ENCODE assay signal across 19 cellular contexts in genomic region chr11:107848345-107848744, GRCh38. TPM values are rescaled to one million over a fixed set of nuclear protein-coding genes. Genes with fewer than 3 reads are reported as not detected.
DNase-seq lines count a peak whose midpoint lies in the region; ATAC-seq and TF ChIP-seq lines count a peak whose summit lies in the region.
"Had no signal": no experiment of that assay in that cellular context is flagged by ENCODE, and none has a peak within 500 bp of the region (broad histone marks: within the 10 kb centered on the region; RNA-seq: fewer than 3 reads in every experiment).

No MANE protein-coding gene starts in this region.

- H3K4me3 Mint-ChIP-seq in activated CD8-positive, alpha-beta memory T cell treated with anti-CD3 and anti-CD28 coated beads, Interleukin-2, amount 10 ng/mL, durations not matched to agents 7 days and 5 days: no peak overlapping the region
- no peak overlapping the region for H3K4me3 Mint-ChIP-seq in chondrocyte (ENCODE audit: unreplicated experiment)
- no peak overlapping the region for H3K4me3 Mint-ChIP-seq in stimulated activated naive B cell treated with anti-CD40 and anti-IgM and Interleukin-4, amounts not matched to agents 10 μg/mL and 1 μg/mL and 100 μg/mL, for 72 hours
- H3K4me3 Mint-ChIP-seq: CD4-positive, alpha-beta T cell had no signal

- POLR2A ChIA-PET in Panc1 (lab: Charles Lee): interaction anchor here (0.8 kb wide), 1 partner anchor 7 kb away, joined by 3 read pairs; no protein-coding TSS in a partner anchor

- in situ Hi-C loops in Panc1 (cut with HindIII; ENCODE audit: low pct_unique_long_range_greater_than_20kb, low sequenced_read_pairs): no loop called here

- H3K27me3 ChIP-seq in Panc1 (ENCODE audit: control insufficient read depth, insufficient read depth, low read length): no peaks in the 10 kb centered on the region
- H3K27me3 ChIP-seq: BE2C, SJCRH30 had no signal

- no peaks in the 10 kb centered on the region for H3K9me3 Mint-ChIP-seq in activated CD8-positive, alpha-beta memory T cell treated with anti-CD3 and anti-CD28 coated beads, Interleukin-2, amount 10 ng/mL, durations not matched to agents 7 days and 5 days (ENCODE audit: low read depth)
- H3K9me3 Mint-ChIP-seq in chondrocyte (ENCODE audit: low read depth): no peaks in the 10 kb centered on the region
- H3K9me3 Mint-ChIP-seq in stimulated activated naive B cell treated with anti-CD40 and anti-IgM and Interleukin-4, amounts not matched to agents 10 μg/mL and 1 μg/mL and 100 μg/mL, for 72 hours: no peaks in the 10 kb centered on the region
- H3K9me3 Mint-ChIP-seq: CD4-positive, alpha-beta T cell had no signal

- H3K9me3 ChIP-seq in Panc1 (ENCODE audit: control insufficient read depth, insufficient read depth, low read depth, low read length): no peaks in the 10 kb centered on the region
- H3K9me3 ChIP-seq: BE2C, SJCRH30 had no signal

- no peaks in the 10 kb centered on the region for H3K36me3 ChIP-seq in Panc1 (ENCODE audit: control insufficient read depth, insufficient read depth, low read length)
- H3K36me3 ChIP-seq: BE2C, SJCRH30 had no signal

- peaks cover 20% of the 10 kb centered on the region for H3K4me1 Mint-ChIP-seq in activated CD8-positive, alpha-beta memory T cell treated with anti-CD3 and anti-CD28 coated beads, Interleukin-2, amount 10 ng/mL, durations not matched to agents 7 days and 5 days
- no peaks in the 10 kb centered on the region for H3K4me1 Mint-ChIP-seq in chondrocyte (ENCODE audit: low read depth)
- H3K4me1 Mint-ChIP-seq in stimulated activated naive B cell treated with anti-CD40 and anti-IgM and Interleukin-4, amounts not matched to agents 10 μg/mL and 1 μg/mL and 100 μg/mL, for 72 hours: peaks cover 26 to 47% of the 10 kb centered on the region in 2 donors

- H3K27ac Mint-ChIP-seq in activated CD8-positive, alpha-beta memory T cell treated with anti-CD3 and anti-CD28 coated beads, Interleukin-2, amount 10 ng/mL, durations not matched to agents 7 days and 5 days: no peak overlapping the region
- peak overlapping the region; percentile 22 for H3K27ac Mint-ChIP-seq in chondrocyte (ENCODE audit: unreplicated experiment)
- H3K27ac Mint-ChIP-seq in stimulated activated naive B cell treated with anti-CD40 and anti-IgM and Interleukin-4, amounts not matched to agents 10 μg/mL and 1 μg/mL and 100 μg/mL, for 72 hours: peak overlapping the region; percentile 56
- H3K27ac Mint-ChIP-seq: CD4-positive, alpha-beta T cell had no signal

- TF ChIP-seq CTCF in Panc1 (IDR thresholded peaks at IDR 0.05): no peak
- no peak for TF ChIP-seq CTCF in chondrocyte (IDR thresholded peaks at IDR 0.05)

- no peak overlapping the region for H3K4me3 ChIP-seq in Panc1 (ENCODE audit: low read depth in 2 of 2, low read length in 2 of 2)
- H3K4me3 ChIP-seq: SJCRH30 had no signal

- CTCF ChIA-PET in activated CD8-positive, alpha-beta memory T cell treated with anti-CD3 and anti-CD28 coated beads, Interleukin-2, amount 10 ng/mL, durations not matched to agents 7 days and 5 days (lab: Charles Lee): interaction anchor here (1.2 kb wide), 1 partner anchor 69 kb away, joined by 4 read pairs; no protein-coding TSS in a partner anchor
- CTCF ChIA-PET in Panc1 (lab: Charles Lee): interaction anchor here (0.6 kb wide), 1 partner anchor 64 kb away, joined by 3 read pairs; no protein-coding TSS in a partner anchor

- peaks cover 10% of the 10 kb centered on the region for H3K36me3 Mint-ChIP-seq in activated CD8-positive, alpha-beta memory T cell treated with anti-CD3 and anti-CD28 coated beads, Interleukin-2, amount 10 ng/mL, durations not matched to agents 7 days and 5 days
- no peaks in the 10 kb centered on the region for H3K36me3 Mint-ChIP-seq in chondrocyte (ENCODE audit: low read depth)
- H3K36me3 Mint-ChIP-seq in stimulated activated naive B cell treated with anti-CD40 and anti-IgM and Interleukin-4, amounts not matched to agents 10 μg/mL and 1 μg/mL and 100 μg/mL, for 72 hours: peaks cover 7 to 19% of the 10 kb centered on the region in 2 donors

- intact Hi-C loops in Panc1 (cut with micrococcal nuclease; ENCODE audit: unreplicated experiment): no loop called here

- peak; percentile 48 for DNase-seq in activated CD8-positive, alpha-beta memory T cell treated with anti-CD3 and anti-CD28 coated beads for 24 hours
- DNase-seq in activated CD8-positive, alpha-beta memory T cell treated with anti-CD3 and anti-CD28 coated beads, Interleukin-2, amount 10 ng/mL, durations not matched to agents 7 days and 5 days: no peak
- no peak for DNase-seq in Panc1 (ENCODE audit: low read depth, low spot score)
- no peak for DNase-seq in chondrocyte (ENCODE audit: low spot score)
- no peak for DNase-seq in stimulated activated naive B cell treated with anti-CD40 and anti-IgM and Interleukin-4, amounts not matched to agents 10 μg/mL and 1 μg/mL and 100 μg/mL, for 72 hours
- DNase-seq in NCI-H187 (lab: John Stamatoyannopoulos, UW): no peak
- DNase-seq: 8988T; BE2C; CD4-positive, alpha-beta T cell; EL; KG1; NCI-H1417; NCI-H187 treated with DMSO at 0.1 percent for 48 hours; NCI-H345; NCI-H524 treated with DMSO at 0.1 percent for 48 hours; NK-92 treated with Interleukin-12 subunit alpha and Interleukin-12 subunit beta, amount 100 ng/mL, for 24 hours; SJCRH30 had no signal

- no peaks in the 10 kb centered on the region for H3K27me3 Mint-ChIP-seq in activated CD8-positive, alpha-beta memory T cell treated with anti-CD3 and anti-CD28 coated beads, Interleukin-2, amount 10 ng/mL, durations not matched to agents 7 days and 5 days
- H3K27me3 Mint-ChIP-seq in chondrocyte (ENCODE audit: low read depth): no peaks in the 10 kb centered on the region
- H3K27me3 Mint-ChIP-seq in stimulated activated naive B cell treated with anti-CD40 and anti-IgM and Interleukin-4, amounts not matched to agents 10 μg/mL and 1 μg/mL and 100 μg/mL, for 72 hours: no peaks in the 10 kb centered on the region
- H3K27me3 Mint-ChIP-seq: CD4-positive, alpha-beta T cell had no signal

- no peak for ATAC-seq in activated CD8-positive, alpha-beta memory T cell treated with anti-CD3 and anti-CD28 coated beads, Interleukin-2, amount 10 ng/mL, durations not matched to agents 7 days and 5 days
- ATAC-seq in Panc1 (no peak), GM18873 (IDR thresholded peaks at IDR 0.05; ENCODE audit: low FRiP score, unreplicated experiment) (no peak), HG02884 (IDR thresholded peaks at IDR 0.05; ENCODE audit: unreplicated experiment) (no peak)
- ATAC-seq in stimulated activated naive B cell treated with anti-CD40 and anti-IgM and Interleukin-4, amounts not matched to agents 10 μg/mL and 1 μg/mL and 100 μg/mL, for 72 hours (replicated peaks): no peak

- H3K4me1 ChIP-seq in Panc1 (ENCODE audit: control insufficient read depth, insufficient read depth, low read length): peaks cover 46% of the 10 kb centered on the region
- H3K4me1 ChIP-seq: BE2C, SJCRH30 had no signal

- peak overlapping the region; percentile 9 for H3K27ac ChIP-seq in Panc1 (ENCODE audit: low read length)
- H3K27ac ChIP-seq: SJCRH30 had no signal

- no TSS peak for BruUV-seq in Panc1 (replicated peaks; lab: Mats Ljungman, UMichigan)

RNA-seq across cellular contexts. Expression of gene SLC35F2, which starts 10.2 kb away (rescaled TPM):
- total RNA-seq in activated CD8-positive, alpha-beta memory T cell treated with anti-CD3 and anti-CD28 coated beads, Interleukin-2, amount 10 ng/mL, durations not matched to agents 7 days and 5 days: 10 to 100 TPM in 1 of 2 experiments, 1 to 10 TPM in 1; 9.8 to 26.2 TPM
- total RNA-seq in Panc1 (2021; ENCODE audit: unreplicated experiment) (89.4 TPM), chondrocyte (4.4 to 5.6 TPM (median 4.7 TPM) in 3 replicates)
- 63.3 TPM for polyA plus RNA-seq in Panc1 (2012; ENCODE audit: insufficient read length)
